ENCODE assay signal across 22 cellular contexts in genomic region chr1:31433396-31433930, GRCh38. TPM values are rescaled to one million over a fixed set of nuclear protein-coding genes. Genes with fewer than 3 reads are reported as not detected.
A peak's percentile ranks its signal among the peaks of the same experiment; 100 is the strongest.
DNase-seq lines count a peak whose midpoint lies in the region; ATAC-seq, FAIRE-seq and TF ChIP-seq lines count a peak whose summit lies in the region.
"Had no signal": no experiment of that assay in that cellular context is flagged by ENCODE, and none has a peak within 500 bp of the region (broad histone marks: within the 10 kb centered on the region; RNA-seq: fewer than 3 reads in every experiment).

No MANE protein-coding gene starts in this region.

- intact Hi-C loops in kidney (cut with DNase I) (no loop called here), sciatic nerve (cut with DNase I) (no loop called here)

- H3K79me2 ChIP-seq in SK-N-SH (ENCODE audit: insufficient read depth): no peaks in the 10 kb centered on the region

- H3K27me3 ChIP-seq in SK-N-SH (ENCODE audit: insufficient read depth): no peaks in the 10 kb centered on the region

- no peaks in the 10 kb centered on the region for H3F3A ChIP-seq in SK-N-SH (replicated peaks; ENCODE audit: insufficient read depth)

- WGBS in SK-N-SH (ENCODE audit: low lambda C conversion rate): 83% methylated on average over 6 of the region's 6 CpGs

- TF ChIP-seq EP300 in SK-N-SH (IDR thresholded peaks at IDR 0.05; ENCODE audit: borderline replicate concordance in 1 of 2, low read depth in 1 of 2, low read length in 1 of 2): no peak

- CTCF ChIA-PET in SK-N-SH (lab: Yijun Ruan, JAX): interaction anchor here (0.7 to 3.5 kb wide), 4 partner anchors 11 to 115 kb away, joined by 3 to 18 read pairs (median 9); no protein-coding TSS in a partner anchor
- CTCF ChIA-PET in HEK293 (lab: Yijun Ruan, JAX): interaction anchor here (0.7 kb wide), 1 partner anchor 33 kb away, joined by 7 read pairs; no protein-coding TSS in a partner anchor

- POLR2A ChIA-PET in SK-N-SH (lab: Yijun Ruan, JAX) (no interaction called here), HEK293 (lab: Yijun Ruan, JAX) (no interaction called here)

- H3K9me3 Mint-ChIP-seq in stimulated activated memory B cell treated with anti-CD40 and anti-IgM and Interleukin-4, amounts not matched to agents 10 μg/mL and 1 μg/mL and 100 μg/mL, for 72 hours: no peaks in the 10 kb centered on the region

- H3K4me3 ChIP-seq in SK-N-SH (ENCODE audit: low read depth in 2 of 2, low read length in 1 of 2) (no peak overlapping the region), HEK293 (ENCODE audit: low read depth, low read length) (no peak overlapping the region), kidney (ENCODE audit: low read length in 2 of 2) (no peak overlapping the region)

- H3K4me3 Mint-ChIP-seq in stimulated activated memory B cell treated with anti-CD40 and anti-IgM and Interleukin-4, amounts not matched to agents 10 μg/mL and 1 μg/mL and 100 μg/mL, for 72 hours: no peak overlapping the region
- H3K4me3 Mint-ChIP-seq: CD4-positive, CD25-positive, alpha-beta regulatory T cell had no signal

- H3K36me3 ChIP-seq in SK-N-SH (replicated peaks in 1 of 2; ENCODE audit: control insufficient read depth in 1 of 2, insufficient read depth in 2 of 2, low read length in 1 of 2) (no peaks in the 10 kb centered on the region), HEK293 (ENCODE audit: control insufficient read depth in 2 of 2, insufficient read depth in 1 of 2, low read length in 2 of 2) (peaks cover 0 to 8% of the 10 kb centered on the region in 2 experiments; a peak in 1 of 3 replicates), kidney (ENCODE audit: control insufficient read depth in 1 of 2, insufficient read depth in 2 of 2, low read length in 2 of 2) (peaks cover 2 to 4% of the 10 kb centered on the region in 2 donors)

- peak; percentile 1 for DNase-seq in SK-N-SH
- no peak for DNase-seq in kidney
- no peak for DNase-seq in sciatic nerve (ENCODE audit: low spot score)
- DNase-seq: ACHN; CD4-positive, CD25-positive, alpha-beta regulatory T cell; IMR-90; NCI-H1105; NCI-H146; NCI-H2029; NCI-H2227 treated with DMSO at 0.1 percent for 48 hours; NCI-H510A; NCI-H748 treated with DMSO at 0.1 percent for 48 hours; NK-92 treated with Interleukin-12 subunit alpha and Interleukin-12 subunit beta, amount 100 ng/mL, for 24 hours had no signal

- FAIRE-seq in kidney (lab: Jason Lieb, UNC): no peak
- FAIRE-seq: GM12891, H1 had no signal

- H4K20me1 ChIP-seq in SK-N-SH (ENCODE audit: insufficient read depth): no peaks in the 10 kb centered on the region

- H3K36me3 Mint-ChIP-seq in stimulated activated memory B cell treated with anti-CD40 and anti-IgM and Interleukin-4, amounts not matched to agents 10 μg/mL and 1 μg/mL and 100 μg/mL, for 72 hours: no peaks in the 10 kb centered on the region
- H3K36me3 Mint-ChIP-seq: CD4-positive, CD25-positive, alpha-beta regulatory T cell had no signal

- H3K9me3 ChIP-seq in SK-N-SH (no peaks in the 10 kb centered on the region), HEK293 (ENCODE audit: control insufficient read depth, insufficient read depth, low read depth, low read length) (no peaks in the 10 kb centered on the region), kidney (ENCODE audit: control insufficient read depth in 1 of 2, low read length in 2 of 2) (no peaks in the 10 kb centered on the region)

- H3K4me1 ChIP-seq in SK-N-SH (ENCODE audit: control insufficient read depth in 1 of 2, insufficient read depth in 2 of 2, low read depth in 1 of 2, low read length in 1 of 2): no peaks in the 10 kb centered on the region
- H3K4me1 ChIP-seq in HEK293 (ENCODE audit: control insufficient read depth, insufficient read depth, low read length): no peaks in the 10 kb centered on the region
- H3K4me1 ChIP-seq in kidney (ENCODE audit: control insufficient read depth in 1 of 2, insufficient read depth in 1 of 2, low read depth in 1 of 2, low read length in 2 of 2): no peaks in the 10 kb centered on the region

- ATAC-seq in SK-N-SH treated with all-trans-retinoic acid at 6 μM for 48 hours (no peak), HG02588 (IDR thresholded peaks at IDR 0.05; ENCODE audit: unreplicated experiment) (no peak), sciatic nerve (no peak), GM18867 (IDR thresholded peaks at IDR 0.05; ENCODE audit: unreplicated experiment) (no peak)
- no peak for ATAC-seq in stimulated activated memory B cell treated with anti-CD40 and anti-IgM and Interleukin-4, amounts not matched to agents 10 μg/mL and 1 μg/mL and 100 μg/mL, for 72 hours

- H2AFZ ChIP-seq in SK-N-SH (ENCODE audit: low read depth): no peak overlapping the region

- H3K27ac ChIP-seq in SK-N-SH (ENCODE audit: low read depth in 2 of 2, low read length in 1 of 2): no peak overlapping the region
- H3K27ac ChIP-seq in HEK293 (ENCODE audit: extremely low read depth, low read depth, low read length): no peak overlapping the region
- peak overlapping the region; percentile 32 to 36 for H3K27ac ChIP-seq in kidney (ENCODE audit: low read depth in 2 of 2, low read length in 2 of 2)
- H3K27ac ChIP-seq: 22Rv1, HL-60 had no signal

- no peaks in the 10 kb centered on the region for H3K9me2 ChIP-seq in SK-N-SH

- no peak for TF ChIP-seq RAD21 in SK-N-SH (IDR thresholded peaks at IDR 0.05; ENCODE audit: low read length)

- H3K9ac ChIP-seq in SK-N-SH: no peak overlapping the region
- H3K9ac ChIP-seq in kidney (ENCODE audit: low read length in 2 of 2): no peak overlapping the region

- peaks cover 16% of the 10 kb centered on the region for H3K4me1 Mint-ChIP-seq in stimulated activated memory B cell treated with anti-CD40 and anti-IgM and Interleukin-4, amounts not matched to agents 10 μg/mL and 1 μg/mL and 100 μg/mL, for 72 hours
- H3K4me1 Mint-ChIP-seq: CD4-positive, CD25-positive, alpha-beta regulatory T cell had no signal

- no peak overlapping the region for H3K4me2 ChIP-seq in SK-N-SH

- H3K27me3 Mint-ChIP-seq in stimulated activated memory B cell treated with anti-CD40 and anti-IgM and Interleukin-4, amounts not matched to agents 10 μg/mL and 1 μg/mL and 100 μg/mL, for 72 hours: no peaks in the 10 kb centered on the region

- TF ChIP-seq CTCF in SK-N-SH (IDR thresholded peaks at IDR 0.05) (no peak), HEK293 (tag by site-specific recombination; IDR thresholded peaks at IDR 0.05) (no peak), kidney (IDR thresholded peaks at IDR 0.05; ENCODE audit: borderline replicate concordance, extremely low read depth, insufficient read depth) (no peak)

- peak overlapping the region; percentile 7 for H3K27ac Mint-ChIP-seq in stimulated activated memory B cell treated with anti-CD40 and anti-IgM and Interleukin-4, amounts not matched to agents 10 μg/mL and 1 μg/mL and 100 μg/mL, for 72 hours
- H3K27ac Mint-ChIP-seq: CD4-positive, CD25-positive, alpha-beta regulatory T cell had no signal

TF ChIP-seq in SK-N-SH, 30 proteins besides CTCF, POLR2A, EP300 and RAD21:
- TF ChIP-seq GATA2 (CRISPR knock-in tag; IDR thresholded peaks at IDR 0.05): no peak
- TF ChIP-seq MXI1 (IDR thresholded peaks at IDR 0.05; ENCODE audit: low read depth, low read length): no peak
- no peak for TF ChIP-seq RFX5 (IDR thresholded peaks at IDR 0.05; ENCODE audit: low read length)

TF ChIP-seq in SK-N-SH treated with all-trans-retinoic acid at 6 μM for 48 hours, 23 proteins besides CTCF, POLR2A, EP300 and RAD21:
- TF ChIP-seq SNAI2 (CRISPR knock-in tag; IDR thresholded peaks at IDR 0.05) (no peak), CSDC2 (CRISPR knock-in tag; IDR thresholded peaks at IDR 0.05) (no peak), OSR1 (CRISPR knock-in tag; IDR thresholded peaks at IDR 0.05) (no peak), RARB (CRISPR knock-in tag; IDR thresholded peaks at IDR 0.05) (no peak), ISL1 (CRISPR knock-in tag; IDR thresholded peaks at IDR 0.05) (no peak), BACH2 (CRISPR knock-in tag; IDR thresholded peaks at IDR 0.05; ENCODE audit: borderline replicate concordance) (no peak), TCF4 (CRISPR knock-in tag; IDR thresholded peaks at IDR 0.05; ENCODE audit: borderline replicate concordance) (no peak)
TF ChIP-seq in SK-N-SH treated with all-trans-retinoic acid at 6 μM for 48 hours: peak in this region for 0.

TF ChIP-seq in HEK293, 187 proteins besides CTCF, POLR2A, EP300 and RAD21:
- TF ChIP-seq ZNF623 (tag by site-specific recombination; IDR thresholded peaks at IDR 0.05): no peak
- TF ChIP-seq BCL11B (tag by site-specific recombination; IDR thresholded peaks at IDR 0.05; ENCODE audit: low read depth): 0 out of 2 replicates have a peak, but pooled peaks have one; percentile 58
- TF ChIP-seq SCRT2 (tag by site-specific recombination; IDR thresholded peaks at IDR 0.05): no peak
- TF ChIP-seq ZNF791 (tag by site-specific recombination; IDR thresholded peaks at IDR 0.05): no peak
- peak; percentile 31 for TF ChIP-seq BCL11A (tag by site-specific recombination; IDR thresholded peaks at IDR 0.05; ENCODE audit: low read depth)
- no peak for TF ChIP-seq MEIS1 (CRISPR knock-in tag; IDR thresholded peaks at IDR 0.05; ENCODE audit: borderline replicate concordance)
- no peak for TF ChIP-seq ZNF280C (tag by site-specific recombination; IDR thresholded peaks at IDR 0.05)

RNA-seq across cellular contexts. Expression of gene SERINC2, which starts 20.4 kb away (rescaled TPM):
- 15.5 and 22.2 TPM in 2 replicates for polyA plus RNA-seq in SK-N-SH (2012; rRNA removed)
- 8.3 and 16.9 TPM in 2 replicates for polyA plus RNA-seq in SK-N-SH (2012; cell fraction: cytosol; rRNA removed)
- 15.3 and 16.3 TPM in 2 replicates for polyA plus RNA-seq in SK-N-SH (2012; cell fraction: nucleus; rRNA removed)
- total RNA-seq in kidney: 126 TPM
- 99.2 TPM for polyA plus RNA-seq in kidney (ENCODE audit: insufficient read depth, low read depth, low replicate concordance)
- total RNA-seq in sciatic nerve: 1.4 TPM
- total RNA-seq: CD4-positive, CD25-positive, alpha-beta regulatory T cell had no signal

Comparison
In these comparisons a context has a peak if more than half of its experiments do, and no peak if none do; other contexts are left out.
1. H3K27ac ChIP-seq: peak in kidney (2 of 2); none in SK-N-SH (0 of 2) and HEK293 (single experiment).
2. RNA of gene SERINC2, which starts 20.4 kb away (total RNA-seq): 126 TPM in kidney (single experiment); 1.4 TPM in sciatic nerve (single experiment); every median in the first group is over 10 times any median in the second.